In the genomic region with DNA sequence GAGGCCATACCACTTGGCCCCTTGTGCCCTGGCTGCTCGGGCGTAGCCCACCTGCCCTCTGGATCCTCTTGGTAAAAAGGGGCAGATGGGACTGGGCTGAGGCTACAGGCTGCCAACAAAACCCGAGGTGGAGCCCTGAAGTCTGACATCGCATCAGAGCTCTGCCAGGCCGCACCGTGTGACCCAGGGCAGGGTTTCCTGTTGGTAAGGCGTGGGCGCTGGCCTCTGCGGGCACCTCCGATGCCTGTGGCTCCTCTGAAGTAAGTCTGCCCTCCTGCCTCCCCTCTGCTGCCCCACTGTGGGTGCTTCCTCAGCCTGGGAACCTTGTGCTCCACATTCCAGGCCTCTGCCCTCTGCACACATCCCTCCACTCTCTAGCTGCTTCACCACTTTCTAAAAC, we compare ENCODE assay signal across 20 cellular contexts. TPM values are rescaled to one million over a fixed set of nuclear protein-coding genes. Genes with fewer than 3 reads are reported as not detected.
DNase-seq lines count a peak whose midpoint lies in the region; ATAC-seq lines count a peak whose summit lies in the region.
"Had no signal": no experiment of that assay in that cellular context is flagged by ENCODE, and none has a peak within 500 bp of the region (broad histone marks: within the 10 kb centered on the region; RNA-seq: fewer than 3 reads in every experiment).

No MANE protein-coding gene starts in this region.

- no peak overlapping the region for H3K27ac Mint-ChIP-seq in activated naive CD8-positive, alpha-beta T cell treated with anti-CD3 and anti-CD28 coated beads, Interleukin-2, amount 50 U/mL, for 24 hours
- no peak overlapping the region for H3K27ac Mint-ChIP-seq in activated naive CD8-positive, alpha-beta T cell treated with anti-CD3 and anti-CD28 coated beads for 36 hours
- no peak overlapping the region for H3K27ac Mint-ChIP-seq in activated T-helper 17 cell treated with anti-CD3 and anti-CD28 coated beads, Interleukin-2, amount 50 U/mL, for 72 hours

- H3K36me3 Mint-ChIP-seq in activated naive CD8-positive, alpha-beta T cell treated with anti-CD3 and anti-CD28 coated beads, Interleukin-2, amount 50 U/mL, for 24 hours (ENCODE audit: low read depth) = no peaks in the 10 kb centered on the region
- H3K36me3 Mint-ChIP-seq in activated naive CD8-positive, alpha-beta T cell treated with anti-CD3 and anti-CD28 coated beads for 36 hours = no peaks in the 10 kb centered on the region
- no peaks in the 10 kb centered on the region for H3K36me3 Mint-ChIP-seq in activated T-helper 17 cell treated with anti-CD3 and anti-CD28 coated beads, Interleukin-2, amount 50 U/mL, for 72 hours (ENCODE audit: low read depth)

- no peak overlapping the region for H3K4me3 Mint-ChIP-seq in activated naive CD8-positive, alpha-beta T cell treated with anti-CD3 and anti-CD28 coated beads, Interleukin-2, amount 50 U/mL, for 24 hours
- no peak overlapping the region for H3K4me3 Mint-ChIP-seq in activated naive CD8-positive, alpha-beta T cell treated with anti-CD3 and anti-CD28 coated beads for 36 hours
- no peak overlapping the region for H3K4me3 Mint-ChIP-seq in activated T-helper 17 cell treated with anti-CD3 and anti-CD28 coated beads, Interleukin-2, amount 50 U/mL, for 72 hours

- H3K9me3 Mint-ChIP-seq in activated naive CD8-positive, alpha-beta T cell treated with anti-CD3 and anti-CD28 coated beads, Interleukin-2, amount 50 U/mL, for 24 hours = no peaks in the 10 kb centered on the region
- no peaks in the 10 kb centered on the region for H3K9me3 Mint-ChIP-seq in activated naive CD8-positive, alpha-beta T cell treated with anti-CD3 and anti-CD28 coated beads for 36 hours
- no peaks in the 10 kb centered on the region for H3K9me3 Mint-ChIP-seq in activated T-helper 17 cell treated with anti-CD3 and anti-CD28 coated beads, Interleukin-2, amount 50 U/mL, for 72 hours

- H3K27me3 Mint-ChIP-seq in activated naive CD8-positive, alpha-beta T cell treated with anti-CD3 and anti-CD28 coated beads, Interleukin-2, amount 50 U/mL, for 24 hours = peaks cover 2% of the 10 kb centered on the region
- no peaks in the 10 kb centered on the region for H3K27me3 Mint-ChIP-seq in activated naive CD8-positive, alpha-beta T cell treated with anti-CD3 and anti-CD28 coated beads for 36 hours
- no peaks in the 10 kb centered on the region for H3K27me3 Mint-ChIP-seq in activated T-helper 17 cell treated with anti-CD3 and anti-CD28 coated beads, Interleukin-2, amount 50 U/mL, for 72 hours

- no peak for DNase-seq in activated naive CD8-positive, alpha-beta T cell treated with anti-CD3 and anti-CD28 coated beads, Interleukin-2, amount 50 U/mL, for 24 hours
- no peak for DNase-seq in activated naive CD8-positive, alpha-beta T cell treated with anti-CD3 and anti-CD28 coated beads for 36 hours
- DNase-seq in Daoy (ENCODE audit: low read depth) = peak; percentile 55
- peak; percentile 68 for DNase-seq in posterior vena cava (ENCODE audit: low spot score)
- no peak for DNase-seq in activated gamma-delta T cell treated with Interleukin-2 at 50 U/mL for 16 hours
- DNase-seq in ecto neural progenitor cell (ENCODE audit: low spot score) = no peak
- DNase-seq: C1 segment of cervical spinal cord, DND-41, GDM1, GM23248, NCI-H1048, NCI-H1436 treated with DMSO at 0.1 percent for 48 hours, NCI-H2029 treated with DMSO at 0.1 percent for 48 hours, NCI-H748 treated with DMSO at 0.1 percent for 48 hours, RPMI8226 had no signal

- intact Hi-C loops in posterior vena cava (cut with DNase I) = no loop called here

- H3K4me1 Mint-ChIP-seq in activated naive CD8-positive, alpha-beta T cell treated with anti-CD3 and anti-CD28 coated beads, Interleukin-2, amount 50 U/mL, for 24 hours = no peaks in the 10 kb centered on the region
- peaks cover 1% of the 10 kb centered on the region for H3K4me1 Mint-ChIP-seq in activated naive CD8-positive, alpha-beta T cell treated with anti-CD3 and anti-CD28 coated beads for 36 hours
- no peaks in the 10 kb centered on the region for H3K4me1 Mint-ChIP-seq in activated T-helper 17 cell treated with anti-CD3 and anti-CD28 coated beads, Interleukin-2, amount 50 U/mL, for 72 hours

- ATAC-seq in activated naive CD8-positive, alpha-beta T cell treated with anti-CD3 and anti-CD28 coated beads, Interleukin-2, amount 50 U/mL, for 24 hours = peak; percentile 29
- peak; percentile 54 for ATAC-seq in activated T-helper 17 cell treated with anti-CD3 and anti-CD28 coated beads, Interleukin-2, amount 50 U/mL, for 72 hours (replicated peaks)
- no peak for ATAC-seq in HG03565 (IDR thresholded peaks at IDR 0.05; ENCODE audit: unreplicated experiment)
- ATAC-seq: GM12878, HCT116 had no signal

RNA-seq across cellular contexts. Expression of gene CHDH, which starts 8.9 kb away (rescaled TPM):
- total RNA-seq in activated naive CD8-positive, alpha-beta T cell treated with anti-CD3 and anti-CD28 coated beads for 36 hours = under 1 TPM; 0.08 to 0.10 TPM
- 6.2 TPM in 2 replicates for total RNA-seq in Daoy (2014; rRNA removed; shearing (Covaris generic))
- total RNA-seq in activated T-helper 17 cell treated with anti-CD3 and anti-CD28 coated beads, Interleukin-2, amount 50 U/mL, for 72 hours = 1 to 10 TPM; 1.1 TPM
- 1 to 10 TPM; 2.0 to 3.7 TPM for total RNA-seq in posterior vena cava
- total RNA-seq: A673 had no signal

RNA-seq across cellular contexts. Expression of gene IL17RB, which starts 9.0 kb away (rescaled TPM):
- total RNA-seq in activated naive CD8-positive, alpha-beta T cell treated with anti-CD3 and anti-CD28 coated beads for 36 hours = not detected
- total RNA-seq in Daoy (2014; rRNA removed; shearing (Covaris generic)) = 1.9 and 3.1 TPM in 2 replicates
- total RNA-seq in activated T-helper 17 cell treated with anti-CD3 and anti-CD28 coated beads, Interleukin-2, amount 50 U/mL, for 72 hours = 1 to 10 TPM; 1.8 to 2.6 TPM
- under 1 TPM; 0.33 to 0.46 TPM for total RNA-seq in posterior vena cava
- total RNA-seq: A673, GM23248 had no signal

RNA-seq across cellular contexts. Expression of gene ACTR8, which starts 44.6 kb away (rescaled TPM):
- total RNA-seq in activated naive CD8-positive, alpha-beta T cell treated with anti-CD3 and anti-CD28 coated beads for 36 hours = 10 to 100 TPM; 29.8 to 29.9 TPM
- total RNA-seq in Daoy (2014; rRNA removed; shearing (Covaris generic)) = 27.1 and 38.9 TPM in 2 replicates
- 10 to 100 TPM; 26.6 to 30.8 TPM for total RNA-seq in activated T-helper 17 cell treated with anti-CD3 and anti-CD28 coated beads, Interleukin-2, amount 50 U/mL, for 72 hours
- total RNA-seq in posterior vena cava = 10 to 100 TPM; 20.9 to 22.0 TPM

RNA-seq across cellular contexts. Expression of gene SELENOK, which starts 54.3 kb away (rescaled TPM):
- 10 to 100 TPM; 42.2 to 45.3 TPM for total RNA-seq in activated naive CD8-positive, alpha-beta T cell treated with anti-CD3 and anti-CD28 coated beads for 36 hours
- 54.8 and 62.3 TPM in 2 replicates for total RNA-seq in Daoy (2014; rRNA removed; shearing (Covaris generic))
- total RNA-seq in activated T-helper 17 cell treated with anti-CD3 and anti-CD28 coated beads, Interleukin-2, amount 50 U/mL, for 72 hours = 10 to 100 TPM; 37.0 to 55.9 TPM
- total RNA-seq in posterior vena cava = 10 to 100 TPM; 45.0 to 46.8 TPM

Comparison
In these comparisons a context has a peak if more than half of its experiments do, and no peak if none do; other contexts are left out.
1. DNase-seq: peak in Daoy (single experiment) and posterior vena cava (single experiment); none in activated naive CD8-positive, alpha-beta T cell treated with anti-CD3 and anti-CD28 coated beads, Interleukin-2, amount 50 U/mL, for 24 hours (single experiment), activated naive CD8-positive, alpha-beta T cell treated with anti-CD3 and anti-CD28 coated beads for 36 hours (single experiment), activated gamma-delta T cell treated with Interleukin-2 at 50 U/mL for 16 hours (single experiment) and ecto neural progenitor cell (single experiment).